ENCODE assay signal across 8 cellular contexts in genomic region chr16:69724981-69725479, GRCh38. TPM values are rescaled to one million over a fixed set of nuclear protein-coding genes. Genes with fewer than 3 reads are reported as not detected.
DNase-seq lines count a peak whose midpoint lies in the region; ATAC-seq, FAIRE-seq and TF ChIP-seq lines count a peak whose summit lies in the region.

No MANE protein-coding gene starts in this region.

- ATAC-seq in Right ventricle myocardium inferior (peak; percentile 8), left cardiac atrium (no peak), upper lobe of right lung (no peak), GM21786 (IDR thresholded peaks at IDR 0.05; ENCODE audit: unreplicated experiment) (no peak)

- peak overlapping the region in 2 of 3 experiments; percentile 32 to 78 for H3K4me3 ChIP-seq in keratinocyte (ENCODE audit: control insufficient read depth in 2 of 3, extremely low read depth in 1 of 3, insufficient read depth in 2 of 3, low read depth in 1 of 3, low read length in 3 of 3)
- peak overlapping the region; percentile 67 for H3K4me3 ChIP-seq in upper lobe of right lung

- TF ChIP-seq CTCF in keratinocyte (optimal IDR thresholded peaks at IDR 0.05 in 1 of 3, IDR thresholded peaks at IDR 0.05 in 1 of 3, conservative IDR thresholded peaks at IDR 0.05 in 1 of 3; ENCODE audit: extremely low read depth in 1 of 3, insufficient read depth in 2 of 3, low read length in 3 of 3) (no peak), upper lobe of right lung (IDR thresholded peaks at IDR 0.05) (no peak)

- H3K4me1 ChIP-seq in keratinocyte (ENCODE audit: control insufficient read depth, extremely low read depth, insufficient read depth, low read length): peaks cover 27% of the 10 kb centered on the region
- H3K4me1 ChIP-seq in upper lobe of right lung: peaks cover 17% of the 10 kb centered on the region

- FAIRE-seq in keratinocyte (lab: Jason Lieb, UNC): no peak

- intact Hi-C loops in Right ventricle myocardium inferior (cut with DNase I): no loop called here
- intact Hi-C loops in left cardiac atrium (cut with DNase I): no loop called here
- intact Hi-C loops in upper lobe of right lung (cut with DNase I): no loop called here

- dilution Hi-C loops in keratinocyte (cut with MboI; ENCODE audit: extremely low pct_ligation_motif_present, low sequenced_read_pairs): no loop called here

- no peaks in the 10 kb centered on the region for H4K20me1 ChIP-seq in keratinocyte (ENCODE audit: control insufficient read depth, extremely low read depth, insufficient read depth, low read length)

- peak overlapping the region; percentile 31 for H2AFZ ChIP-seq in keratinocyte (ENCODE audit: control insufficient read depth, low read length)

- peak overlapping the region; percentile 81 for H3K4me2 ChIP-seq in keratinocyte (ENCODE audit: control insufficient read depth, extremely low read depth, insufficient read depth, low read depth, low read length)

- H3K27me3 ChIP-seq in keratinocyte (ENCODE audit: control insufficient read depth, extremely low read depth, insufficient read depth, low read length): no peaks in the 10 kb centered on the region
- H3K27me3 ChIP-seq in upper lobe of right lung: no peaks in the 10 kb centered on the region

- H3K9me3 ChIP-seq in keratinocyte (ENCODE audit: control insufficient read depth, low read depth, low read length) (no peaks in the 10 kb centered on the region), upper lobe of right lung (no peaks in the 10 kb centered on the region)

- H3K9ac ChIP-seq in keratinocyte (ENCODE audit: control insufficient read depth, extremely low read depth, insufficient read depth, low read length): peak overlapping the region; percentile 44

- H3K27ac ChIP-seq in keratinocyte (ENCODE audit: control insufficient read depth, insufficient read depth, low read length) (peak overlapping the region; percentile 30), upper lobe of right lung (peak overlapping the region; percentile 88)

- peaks cover 31% of the 10 kb centered on the region for H3K79me2 ChIP-seq in keratinocyte (ENCODE audit: control insufficient read depth, insufficient read depth, low read length)

- no peaks in the 10 kb centered on the region for H3K9me1 ChIP-seq in keratinocyte (ENCODE audit: control insufficient read depth, extremely low read depth, insufficient read depth, low read length)

- H3K36me3 ChIP-seq in keratinocyte (ENCODE audit: control insufficient read depth in 2 of 2, extremely low read depth in 1 of 2, insufficient read depth in 2 of 2, low read length in 2 of 2) (peaks cover 2 to 5% of the 10 kb centered on the region in 2 experiments), upper lobe of right lung (no peaks in the 10 kb centered on the region)

- DNase-seq in Right ventricle myocardium inferior (ENCODE audit: missing footprints) (no peak), left cardiac atrium (no peak), amniotic epithelial cell (ENCODE audit: low read depth) (peak; percentile 20), keratinocyte (ENCODE audit: low read depth, low spot score) (no peak), upper lobe of right lung (no peak), DMS79 (lab: John Stamatoyannopoulos, UW) (no peak), GOT3 (lab: John Stamatoyannopoulos, UW) (no peak)

RNA-seq across cellular contexts. Expression of gene NQO1, which starts 1.3 kb away (rescaled TPM):
- total RNA-seq in Right ventricle myocardium inferior: 48.0 TPM
- total RNA-seq in left cardiac atrium: 10 to 100 TPM; 36.3 to 50.6 TPM
- 92.6 to 166 TPM (median 149 TPM) in 3 replicates for polyA plus RNA-seq in keratinocyte
- polyA plus RNA-seq in keratinocyte (2011; ENCODE audit: low read depth): 26.9 TPM
- polyA plus RNA-seq in keratinocyte (2011; cell fraction: cytosol; rRNA removed): 104 and 154 TPM in 2 replicates
- 58.9 and 72.4 TPM in 2 replicates for polyA plus RNA-seq in keratinocyte (2011; cell fraction: nucleus; rRNA removed)
- polyA plus RNA-seq in keratinocyte (2012; ENCODE audit: low replicate concordance): 30.4 and 143 TPM in 2 replicates
- polyA minus RNA-seq in keratinocyte: 63.0 to 77.3 TPM (median 66.5 TPM) in 3 replicates
- 73.3 TPM for polyA minus RNA-seq in keratinocyte (2011; cell fraction: cytosol; rRNA and poly(A)+ RNA removed)
- polyA minus RNA-seq in keratinocyte (2011; cell fraction: nucleus; rRNA and poly(A)+ RNA removed): 20.2 and 26.8 TPM in 2 replicates
- total RNA-seq in upper lobe of right lung: 77.7 TPM

RNA-seq across cellular contexts. Expression of gene NOB1, which starts 29.7 kb away (rescaled TPM):
- total RNA-seq in Right ventricle myocardium inferior (15.9 TPM), left cardiac atrium (10 to 100 TPM; 16.5 to 22.8 TPM), upper lobe of right lung (32.0 TPM)
- 63.0 to 87.4 TPM (median 65.5 TPM) in 3 replicates for polyA plus RNA-seq in keratinocyte
- polyA plus RNA-seq in keratinocyte (2011; ENCODE audit: low read depth): 55.4 TPM
- 57.7 and 75.2 TPM in 2 replicates for polyA plus RNA-seq in keratinocyte (2011; cell fraction: cytosol; rRNA removed)
- 51.9 and 53.3 TPM in 2 replicates for polyA plus RNA-seq in keratinocyte (2011; cell fraction: nucleus; rRNA removed)
- polyA plus RNA-seq in keratinocyte (2012; ENCODE audit: low replicate concordance): 55.1 and 72.7 TPM in 2 replicates
- polyA minus RNA-seq in keratinocyte: 58.0 to 71.4 TPM (median 68.2 TPM) in 3 replicates
- polyA minus RNA-seq in keratinocyte (2011; cell fraction: cytosol; rRNA and poly(A)+ RNA removed): 84.6 TPM
- 24.4 and 30.9 TPM in 2 replicates for polyA minus RNA-seq in keratinocyte (2011; cell fraction: nucleus; rRNA and poly(A)+ RNA removed)

RNA-seq across cellular contexts. Expression of gene WWP2, which starts 37.1 kb away (rescaled TPM):
- total RNA-seq in Right ventricle myocardium inferior (24.8 TPM), left cardiac atrium (10 to 100 TPM; 19.4 to 19.5 TPM), upper lobe of right lung (71.9 TPM)
- polyA plus RNA-seq in keratinocyte: 3.1 to 14.8 TPM (median 6.9 TPM) in 3 replicates
- polyA plus RNA-seq in keratinocyte (2011; ENCODE audit: low read depth): 24.1 TPM
- polyA plus RNA-seq in keratinocyte (2011; cell fraction: cytosol; rRNA removed): 7.5 and 7.7 TPM in 2 replicates
- 17.6 and 17.9 TPM in 2 replicates for polyA plus RNA-seq in keratinocyte (2011; cell fraction: nucleus; rRNA removed)
- 11.8 and 21.7 TPM in 2 replicates for polyA plus RNA-seq in keratinocyte (2012; ENCODE audit: low replicate concordance)
- 11.0 to 45.9 TPM (median 12.3 TPM) in 3 replicates for polyA minus RNA-seq in keratinocyte
- 11.1 TPM for polyA minus RNA-seq in keratinocyte (2011; cell fraction: cytosol; rRNA and poly(A)+ RNA removed)
- polyA minus RNA-seq in keratinocyte (2011; cell fraction: nucleus; rRNA and poly(A)+ RNA removed): 12.2 and 21.2 TPM in 2 replicates
